ENCODE assay signal across 8 cellular contexts in the genomic region with DNA sequence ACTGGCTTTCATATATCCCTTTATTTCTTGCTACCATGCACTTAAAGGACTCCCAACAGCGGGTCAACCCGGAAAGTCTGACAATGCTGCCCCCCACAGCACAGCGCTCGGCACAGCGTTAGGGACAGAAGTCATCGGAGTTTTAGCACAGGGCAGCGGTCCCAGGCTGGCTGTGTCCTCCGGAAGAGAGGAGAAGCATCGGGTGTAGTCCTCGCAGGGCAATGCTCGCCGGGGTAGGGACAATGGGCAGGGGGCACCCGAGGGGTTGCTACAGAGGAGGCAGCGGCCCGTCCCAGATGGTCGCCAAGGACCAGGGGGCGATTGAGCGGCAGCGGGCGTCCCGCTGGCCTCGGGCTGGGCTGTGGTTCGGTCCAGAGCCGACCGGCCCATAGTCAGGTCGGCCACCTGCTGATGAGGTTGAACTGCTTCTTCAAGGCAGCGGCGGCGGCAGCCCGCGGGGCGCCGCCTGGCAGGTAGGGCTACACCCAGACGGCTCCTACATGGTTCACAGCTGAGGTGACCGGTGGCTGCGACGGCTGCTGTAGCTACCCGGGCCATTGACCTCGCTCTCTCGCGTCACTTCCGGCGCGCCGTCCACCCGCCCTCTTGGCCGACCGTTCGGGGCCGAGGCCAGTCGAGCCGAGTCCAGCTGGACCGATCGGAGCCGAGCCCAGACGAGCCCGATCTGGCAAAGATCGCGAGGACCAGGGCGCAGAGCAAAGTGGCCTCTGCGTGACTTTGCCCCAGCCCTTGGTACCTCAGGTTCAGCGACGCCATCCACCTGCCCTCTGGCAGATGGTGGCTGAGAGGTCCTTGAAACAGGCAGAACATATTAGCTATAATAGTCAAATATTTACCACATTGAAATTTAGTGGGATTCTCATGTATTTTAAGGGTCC. TPM values are rescaled to one million over a fixed set of nuclear protein-coding genes. Genes with fewer than 3 reads are reported as not detected.
A peak's percentile ranks its signal among the peaks of the same experiment; 100 is the strongest.
DNase-seq lines count a peak whose midpoint lies in the region; ATAC-seq, FAIRE-seq and TF ChIP-seq lines count a peak whose summit lies in the region.

No MANE protein-coding gene starts in this region.

- H3K27ac ChIP-seq in hepatocyte: peak overlapping the region; percentile 78
- peak overlapping the region; percentile 91 for H3K27ac ChIP-seq in rectal smooth muscle tissue (ENCODE audit: low read depth, low read length)

- no peaks in the 10 kb centered on the region for H3K27me3 ChIP-seq in GM06990 (replicated peaks; ENCODE audit: control insufficient read depth, insufficient read depth, low read length)
- H3K27me3 ChIP-seq in hepatocyte: no peaks in the 10 kb centered on the region
- no peaks in the 10 kb centered on the region for H3K27me3 ChIP-seq in rectal smooth muscle tissue (ENCODE audit: control insufficient read depth, insufficient read depth, low read length)

- H3K9me3 ChIP-seq in hepatocyte (ENCODE audit: low read depth): no peaks in the 10 kb centered on the region

- H4K20me1 ChIP-seq in hepatocyte (ENCODE audit: insufficient read depth, poor library complexity, severe bottlenecking): no peaks in the 10 kb centered on the region

- peak overlapping the region; percentile 91 for H3K9ac ChIP-seq in rectal smooth muscle tissue (ENCODE audit: low read length)

- peak; percentile 47 for ATAC-seq in HG02610 (IDR thresholded peaks at IDR 0.05; ENCODE audit: unreplicated experiment)

- in situ Hi-C loops in astrocyte of the spinal cord (cut with HindIII; ENCODE audit: low sequenced_read_pairs): no loop called here

- TF ChIP-seq CTCF in GM06990 (IDR thresholded peaks at IDR 0.05; ENCODE audit: insufficient read depth, low read length, poor library complexity, severe bottlenecking) (peak; percentile 47), astrocyte of the spinal cord (IDR thresholded peaks at IDR 0.05; ENCODE audit: low read depth, low read length) (peak; percentile 16), hepatocyte (IDR thresholded peaks at IDR 0.05; ENCODE audit: poor library complexity) (peak; percentile 43)

- peak overlapping the region; percentile 82 for H3K4me3 ChIP-seq in GM06990 (replicated peaks; ENCODE audit: low read depth, low read length)
- H3K4me3 ChIP-seq in astrocyte of the spinal cord (ENCODE audit: low read depth, low read length): peak overlapping the region; percentile 82
- H3K4me3 ChIP-seq in hepatocyte: peak overlapping the region; percentile 44
- peak overlapping the region; percentile 92 for H3K4me3 ChIP-seq in rectal smooth muscle tissue (ENCODE audit: low read length)

- WGBS in hepatocyte (ENCODE audit: low lambda C conversion rate, missing lambda C conversion rate): under 1% methylated on average over 60 of the region's 63 CpGs

- H3K4me1 ChIP-seq in hepatocyte (ENCODE audit: insufficient read depth): peaks cover 6% of the 10 kb centered on the region
- peaks cover 10% of the 10 kb centered on the region for H3K4me1 ChIP-seq in rectal smooth muscle tissue (ENCODE audit: control insufficient read depth, insufficient read depth, low read length)

- H3K4me2 ChIP-seq in hepatocyte: peak overlapping the region; percentile 83

- H3K36me3 ChIP-seq in GM06990 (ENCODE audit: control insufficient read depth, insufficient read depth, low read length) (no peaks in the 10 kb centered on the region), hepatocyte (replicated peaks; ENCODE audit: insufficient read depth, low read depth) (no peaks in the 10 kb centered on the region), rectal smooth muscle tissue (ENCODE audit: control insufficient read depth, insufficient read depth, low read length) (no peaks in the 10 kb centered on the region)

- H3K79me2 ChIP-seq in hepatocyte: peaks cover under 1% of the 10 kb centered on the region

- DNase-seq in GM06990 (ENCODE audit: extremely low read depth, insufficient read length) (peak; percentile 87), NCI-H1694 (lab: John Stamatoyannopoulos, UW) (peak; percentile 13), T-helper 22 cell (ENCODE audit: low read depth) (peak; percentile 58), astrocyte of the spinal cord (ENCODE audit: low read depth, low spot score) (peak; percentile 85), hepatocyte (ENCODE audit: low spot score) (peak; percentile 96), urothelium cell line (ENCODE audit: low spot score) (peak; percentile 87)

- FAIRE-seq in urothelium cell line (lab: Jason Lieb, UNC): no peak

- no peaks in the 10 kb centered on the region for H3K9me2 ChIP-seq in hepatocyte (replicated peaks; ENCODE audit: insufficient read depth)

- peak overlapping the region; percentile 77 for H2AFZ ChIP-seq in hepatocyte

RNA-seq across cellular contexts. Expression of gene LCMT1, which starts 4.7 kb away (rescaled TPM):
- total RNA-seq in hepatocyte: 30.2 and 33.0 TPM in 2 replicates
- polyA plus RNA-seq in hepatocyte: 34.6 and 47.7 TPM in 2 replicates

Comparison
In these comparisons a context has a peak if more than half of its experiments do, and no peak if none do; other contexts are left out.
1. Peak in every context shown above with its lines: DNase-seq, ATAC-seq, H3K4me3 ChIP-seq and H3K27ac ChIP-seq.
2. DNase-seq: peak in every context shown above with its lines; median percentile 96 in hepatocyte; 87 in GM06990; 87 in urothelium cell line; 85 in astrocyte of the spinal cord; 58 in T-helper 22 cell; 13 in NCI-H1694.